ENCODE assay signal across 10 cellular contexts in the genomic region with DNA sequence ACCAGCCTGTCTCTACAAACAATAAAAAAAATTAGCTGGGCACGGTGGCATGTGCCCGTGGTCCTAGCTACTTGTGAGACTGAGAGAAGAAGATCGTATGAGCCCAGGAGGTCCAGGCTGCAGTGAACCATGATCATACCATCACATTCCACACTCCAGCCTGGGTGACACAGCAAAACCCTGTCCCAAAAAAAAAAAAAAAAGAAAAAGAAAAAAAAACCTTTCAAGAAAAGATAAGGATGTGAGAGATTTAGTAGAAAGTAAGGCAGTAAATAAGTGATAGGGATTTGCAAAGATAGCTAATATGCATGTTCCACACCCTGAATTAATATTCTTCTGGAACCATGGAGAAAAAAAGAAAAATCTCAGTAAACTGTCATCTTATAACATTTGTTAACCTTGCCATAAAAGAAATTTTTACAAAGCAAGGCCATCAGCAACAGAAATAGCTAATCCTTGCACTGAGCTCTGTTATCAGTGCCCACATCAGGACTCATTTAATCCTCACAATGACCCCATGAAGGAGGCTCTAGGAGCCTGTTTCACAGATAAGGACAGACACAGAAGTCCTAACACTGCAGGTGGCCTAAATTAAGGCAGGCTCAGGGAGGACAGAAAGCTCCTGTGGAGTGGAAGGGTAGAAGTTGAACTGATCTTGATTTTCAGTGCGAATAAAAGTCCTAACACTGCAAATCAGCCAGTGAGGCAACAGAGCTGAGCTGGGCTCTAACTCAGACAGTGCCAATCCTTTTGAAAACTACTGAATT. TPM values are rescaled to one million over a fixed set of nuclear protein-coding genes. Genes with fewer than 3 reads are reported as not detected.
DNase-seq lines count a peak whose midpoint lies in the region; TF ChIP-seq lines count a peak whose summit lies in the region.
"Had no signal": no experiment of that assay in that cellular context is flagged by ENCODE, and none has a peak within 500 bp of the region (broad histone marks: within the 10 kb centered on the region; RNA-seq: fewer than 3 reads in every experiment).

No MANE protein-coding gene starts in this region.

- H3K9ac ChIP-seq in colonic mucosa (ENCODE audit: low read depth in 2 of 2, low read length in 2 of 2), result peak overlapping the region in 1 of 2 donors; percentile 47

- H3K4me2 ChIP-seq in osteoblast (ENCODE audit: insufficient read depth, low read length), result no peak overlapping the region

- TF ChIP-seq CTCF in colonic mucosa (IDR thresholded peaks at IDR 0.05) (no peak), osteoblast (IDR thresholded peaks at IDR 0.05; ENCODE audit: extremely low read depth, low read depth, low read length) (no peak), coronary artery (IDR thresholded peaks at IDR 0.05) (no peak)

- H3K4me1 ChIP-seq in colonic mucosa (peaks cover 22% of the 10 kb centered on the region), osteoblast (ENCODE audit: insufficient read depth, low read length) (peaks cover 6% of the 10 kb centered on the region)

- H3K27me3 ChIP-seq in colonic mucosa, result no peaks in the 10 kb centered on the region
- H3K27me3 ChIP-seq in osteoblast (ENCODE audit: insufficient read depth, low read length), result no peaks in the 10 kb centered on the region
- H3K27me3 ChIP-seq: tibial artery had no signal

- H3K27ac ChIP-seq in colonic mucosa (peak overlapping the region; percentile 65), osteoblast (ENCODE audit: low read depth, low read length) (peak overlapping the region; percentile 37), coronary artery (peak overlapping the region in 1 of 2 donors; percentile 32)

- no peak overlapping the region for H3K4me3 ChIP-seq in colonic mucosa
- no peak overlapping the region for H3K4me3 ChIP-seq in osteoblast (ENCODE audit: insufficient read depth, low read length)
- no peak overlapping the region for H3K4me3 ChIP-seq in coronary artery
- H3K4me3 ChIP-seq: tibial artery had no signal

- DNase-seq in NCI-H82 (lab: John Stamatoyannopoulos, UW), result peak; percentile 47
- DNase-seq in NCI-H82 treated with DMSO at 0.1 percent for 48 hours (lab: John Stamatoyannopoulos, UW; ENCODE audit: unreplicated experiment), result no peak
- peak; percentile 68 for DNase-seq in OCI-M1 (lab: John Stamatoyannopoulos, UW)
- no peak for DNase-seq in colonic mucosa
- DNase-seq in osteoblast (ENCODE audit: insufficient read length, low spot score, missing footprints), result peak; percentile 63
- no peak for DNase-seq in central memory CD4-positive, alpha-beta T cell
- no peak for DNase-seq in NCI-H510A treated with DMSO at 0.1 percent for 48 hours (lab: John Stamatoyannopoulos, UW)
- no peak for DNase-seq in coronary artery (ENCODE audit: low spot score)
- DNase-seq: NCI-H1105, tibial artery had no signal

- H4K20me1 ChIP-seq in osteoblast (ENCODE audit: insufficient read depth, low read length), result peaks cover 83% of the 10 kb centered on the region

- peaks cover 95% of the 10 kb centered on the region for H3K79me2 ChIP-seq in osteoblast (ENCODE audit: insufficient read depth, low read length)

- H3K36me3 ChIP-seq in colonic mucosa (no peaks in the 10 kb centered on the region), osteoblast (ENCODE audit: insufficient read depth, low read length) (no peaks in the 10 kb centered on the region)
- H3K36me3 ChIP-seq: tibial artery had no signal

- intact Hi-C loops in colonic mucosa (cut with DNase I), result no loop called here

- H3K9me3 ChIP-seq in colonic mucosa, result no peaks in the 10 kb centered on the region
- no peaks in the 10 kb centered on the region for H3K9me3 ChIP-seq in osteoblast (ENCODE audit: low read depth, low read length)
- H3K9me3 ChIP-seq: tibial artery had no signal

- no peak overlapping the region for H2AFZ ChIP-seq in osteoblast (ENCODE audit: low read length)

RNA-seq across cellular contexts. Expression of gene GNB1, which starts 7.6 kb away (rescaled TPM):
- total RNA-seq in colonic mucosa (100 to 1,000 TPM; 281 to 367 TPM), osteoblast (84.6 and 88.7 TPM in 2 replicates)

RNA-seq across cellular contexts. Expression of gene CALML6, which starts 31.8 kb away (rescaled TPM):
- total RNA-seq in colonic mucosa, result under 1 TPM in 1 of 2 donors, not detected in 1; 0.17 TPM
- total RNA-seq in osteoblast, result 0.29 and 0.36 TPM in 2 replicates

RNA-seq across cellular contexts. Expression of gene TMEM52, which starts 35.8 kb away (rescaled TPM):
- 1 to 10 TPM; 3.5 to 9.8 TPM for total RNA-seq in colonic mucosa
- total RNA-seq in osteoblast, result not detected in 2 replicates

Comparison
In these comparisons a context has a peak if more than half of its experiments do, and no peak if none do; other contexts are left out.
1. DNase-seq: peak in NCI-H82 (single experiment), OCI-M1 (single experiment) and osteoblast (single experiment); none in NCI-H82 treated with DMSO at 0.1 percent for 48 hours (single experiment), colonic mucosa (single experiment), central memory CD4-positive, alpha-beta T cell (single experiment), NCI-H510A treated with DMSO at 0.1 percent for 48 hours (single experiment) and coronary artery (single experiment).